1 cellular context compared by ENCODE assay signal in genomic region chr1:15410884-15411245, GRCh38.
TF ChIP-seq lines count a peak whose summit lies in the region.

No MANE protein-coding gene starts in this region.

TF ChIP-seq in HepG2, 621 proteins besides CTCF, POLR2A, EP300 and RAD21:
- TF ChIP-seq PRMT3 (CRISPR knock-in tag; IDR thresholded peaks at IDR 0.05; ENCODE audit: borderline replicate concordance, low read depth) = no peak
- TF ChIP-seq HNRNPL (IDR thresholded peaks at IDR 0.05; ENCODE audit: low read depth, low read length) = 0 out of 2 replicates have a peak, but pooled peaks have one; percentile 13
